In the genomic region with DNA sequence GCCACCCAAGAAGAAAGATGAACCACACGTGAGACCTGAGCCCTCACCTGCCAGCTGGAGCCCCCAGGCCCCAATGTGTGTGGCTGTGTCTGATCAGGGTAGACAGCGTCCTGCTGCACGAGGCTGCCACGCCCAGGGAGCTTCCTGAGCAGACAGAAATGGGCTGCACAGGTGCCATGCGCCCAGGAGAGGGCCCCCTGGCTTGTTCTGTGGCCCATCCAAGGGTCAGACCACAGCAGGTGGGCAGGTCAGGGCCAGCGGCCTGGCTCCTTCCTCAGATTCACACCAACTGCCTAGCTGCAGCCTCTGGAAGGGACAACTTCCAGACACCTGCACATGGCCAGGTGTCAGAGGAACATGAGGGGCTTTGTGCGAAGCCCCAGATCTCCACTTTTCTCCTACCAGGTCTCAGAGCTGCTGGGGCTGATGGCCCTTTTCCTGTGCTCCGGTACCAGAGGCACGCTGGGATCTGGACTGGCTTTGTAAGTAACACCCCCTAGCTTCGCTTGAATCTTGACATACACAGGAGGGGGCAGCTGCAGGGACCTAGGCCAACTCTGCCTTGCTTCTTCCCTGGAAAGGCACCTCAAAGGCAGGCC, we compare ENCODE assay signal across 13 cellular contexts. TPM values are rescaled to one million over a fixed set of nuclear protein-coding genes. Genes with fewer than 3 reads are reported as not detected.
A peak's percentile ranks its signal among the peaks of the same experiment; 100 is the strongest.
DNase-seq lines count a peak whose midpoint lies in the region; ATAC-seq, FAIRE-seq and TF ChIP-seq lines count a peak whose summit lies in the region.
"Had no signal": no experiment of that assay in that cellular context is flagged by ENCODE, and none has a peak within 500 bp of the region (broad histone marks: within the 10 kb centered on the region; RNA-seq: fewer than 3 reads in every experiment).

No MANE protein-coding gene starts in this region.

- CTCF ChIA-PET in GM12878 (lab: Yijun Ruan, JAX) = interaction anchor here (0.7 to 1.7 kb wide), 10 partner anchors 8 to 267 kb away, joined by 3 to 10 read pairs (median 4); partner anchors contain the start of gene SARDH

- H3K4me3 ChIP-seq in GM12878 = no peak overlapping the region
- H3K4me3 ChIP-seq in osteoblast (ENCODE audit: insufficient read depth, low read length) = no peak overlapping the region
- H3K4me3 ChIP-seq in foreskin fibroblast (ENCODE audit: low read depth in 1 of 2, low read length in 2 of 2) = no peak overlapping the region
- H3K4me3 ChIP-seq: SK-N-MC had no signal

- POLR2A ChIA-PET in GM12878 (lab: Charles Lee) = no interaction called here

- peak; percentile 61 for ATAC-seq in GM12878
- ATAC-seq in HG02852 (IDR thresholded peaks at IDR 0.05; ENCODE audit: unreplicated experiment) = no peak
- ATAC-seq in GM19463 (IDR thresholded peaks at IDR 0.05; ENCODE audit: unreplicated experiment) = no peak
- ATAC-seq in HG03039 (IDR thresholded peaks at IDR 0.05; ENCODE audit: unreplicated experiment) = no peak

- in situ Hi-C loops in GM12878 (cut with MboI) = no loop called here

- TF ChIP-seq RAD21 in GM12878 (IDR thresholded peaks at IDR 0.05; ENCODE audit: insufficient read depth, low read depth, low read length) = no peak

- no peak overlapping the region for H3K9ac ChIP-seq in GM12878 (ENCODE audit: control insufficient read depth, insufficient read depth, low read length)

- H3K4me2 ChIP-seq in GM12878 (ENCODE audit: control insufficient read depth, insufficient read depth) (no peak overlapping the region), osteoblast (ENCODE audit: insufficient read depth, low read length) (no peak overlapping the region)

- H3K27ac ChIP-seq in GM12878 (ENCODE audit: control insufficient read depth, insufficient read depth) = no peak overlapping the region
- no peak overlapping the region for H3K27ac ChIP-seq in osteoblast (ENCODE audit: low read depth, low read length)
- H3K27ac ChIP-seq: SK-N-MC had no signal

- intact Hi-C loops in GM12878 (cut with micrococcal nuclease; ENCODE audit: unreplicated experiment) = loop anchor here (2.0 to 10.0 kb wide), 2 partner anchors 143 to 195 kb away; no protein-coding TSS in a partner anchor

- DNase-seq in D341Med (ENCODE audit: low spot score) = peak; percentile 34
- DNase-seq in HuH-7 (ENCODE audit: low spot score) = peak; percentile 75
- DNase-seq in GM12878 (ENCODE audit: low read depth, low spot score) = no peak
- peak; percentile 58 for DNase-seq in osteoblast (ENCODE audit: insufficient read length, low spot score, missing footprints)
- no peak for DNase-seq in foreskin fibroblast
- DNase-seq: activated CD4-positive, alpha-beta T cell treated with anti-CD3 and anti-CD28 coated beads for 4 hours; GOT3; NCI-H1048 had no signal

- TF ChIP-seq POLR2A in GM12878 (IDR thresholded peaks at IDR 0.05; ENCODE audit: low read depth, low read length) = no peak

- no TSS peak for BruUV-seq in GM12878 (replicated peaks; lab: Mats Ljungman, UMichigan)

- no peaks in the 10 kb centered on the region for H4K20me1 ChIP-seq in GM12878 (ENCODE audit: control insufficient read depth, insufficient read depth)
- no peaks in the 10 kb centered on the region for H4K20me1 ChIP-seq in osteoblast (ENCODE audit: insufficient read depth, low read length)

- 15% methylated on average over 10 of the region's 10 CpGs for WGBS in GM12878 (ENCODE audit: insufficient coverage, insufficient replicate concordance, low lambda C conversion rate, missing lambda C conversion rate)

- H2AFZ ChIP-seq in GM12878 (ENCODE audit: control insufficient read depth, low read depth, low read length) (no peak overlapping the region), osteoblast (ENCODE audit: low read length) (no peak overlapping the region)

- H3K4me1 ChIP-seq in GM12878 (ENCODE audit: control insufficient read depth, insufficient read depth, low read length) = no peaks in the 10 kb centered on the region
- no peaks in the 10 kb centered on the region for H3K4me1 ChIP-seq in osteoblast (ENCODE audit: insufficient read depth, low read length)

- no peak for TF ChIP-seq EP300 in GM12878 (IDR thresholded peaks at IDR 0.05; ENCODE audit: borderline replicate concordance in 1 of 2, control insufficient read depth in 1 of 2, low read depth in 2 of 2, low read length in 2 of 2)

- TF ChIP-seq CTCF in GM12878 (IDR thresholded peaks at IDR 0.05 in 2 of 3, conservative IDR thresholded peaks at IDR 0.05 in 1 of 3; ENCODE audit: control insufficient read depth in 2 of 3, extremely low read depth in 1 of 3, insufficient read depth in 1 of 3, low read depth in 3 of 3, low read length in 3 of 3) (peak; percentile 3 to 10 (median 7); a peak in 1 of 6 replicates), osteoblast (IDR thresholded peaks at IDR 0.05; ENCODE audit: extremely low read depth, low read depth, low read length) (no peak), foreskin fibroblast (IDR thresholded peaks at IDR 0.05; ENCODE audit: low read depth, low read length) (no peak)

- SMC1A ChIA-PET in GM12878 (lab: Charles Lee; ENCODE audit: uncharacterized antibody, unreplicated experiment) = no interaction called here

- RAD21 ChIA-PET in GM12878 (lab: Charles Lee; ENCODE audit: unreplicated experiment) = interaction anchor here (1.6 to 2.2 kb wide), 2 partner anchors 194 to 266 kb away, joined by 5 to 9 read pairs; partner anchors contain the start of gene ADAMTSL2

- FAIRE-seq in GM12878 (lab: Jason Lieb, UNC) = no peak
- FAIRE-seq: D721Med had no signal

- no peaks in the 10 kb centered on the region for H3K79me2 ChIP-seq in GM12878 (ENCODE audit: control insufficient read depth, insufficient read depth, low read length)
- no peaks in the 10 kb centered on the region for H3K79me2 ChIP-seq in osteoblast (ENCODE audit: insufficient read depth, low read length)

- no peaks in the 10 kb centered on the region for H3K36me3 ChIP-seq in GM12878 (ENCODE audit: control insufficient read depth in 2 of 2, insufficient read depth in 2 of 2, low read length in 1 of 2)
- no peaks in the 10 kb centered on the region for H3K36me3 ChIP-seq in osteoblast (ENCODE audit: insufficient read depth, low read length)

- H3K9me3 ChIP-seq in GM12878 (replicated peaks; ENCODE audit: control insufficient read depth, insufficient read depth, low read length) (no peaks in the 10 kb centered on the region), osteoblast (ENCODE audit: low read depth, low read length) (no peaks in the 10 kb centered on the region)

- H3K27me3 ChIP-seq in GM12878 (replicated peaks in 1 of 2; ENCODE audit: control insufficient read depth in 2 of 2, insufficient read depth in 2 of 2, low read length in 1 of 2) (no peaks in the 10 kb centered on the region; a peak in 2 of 4 replicates), osteoblast (ENCODE audit: insufficient read depth, low read length) (peaks cover 5% of the 10 kb centered on the region)

TF ChIP-seq in GM12878, 131 proteins besides CTCF, POLR2A, EP300 and RAD21:
- TF ChIP-seq HDAC2 (IDR thresholded peaks at IDR 0.05) (no peak), NBN (IDR thresholded peaks at IDR 0.05) (no peak), IRF3 (IDR thresholded peaks at IDR 0.05) (no peak), CHD2 (IDR thresholded peaks at IDR 0.05; ENCODE audit: borderline replicate concordance, low read depth, low read length) (no peak)
- TF ChIP-seq, protein P1, sequence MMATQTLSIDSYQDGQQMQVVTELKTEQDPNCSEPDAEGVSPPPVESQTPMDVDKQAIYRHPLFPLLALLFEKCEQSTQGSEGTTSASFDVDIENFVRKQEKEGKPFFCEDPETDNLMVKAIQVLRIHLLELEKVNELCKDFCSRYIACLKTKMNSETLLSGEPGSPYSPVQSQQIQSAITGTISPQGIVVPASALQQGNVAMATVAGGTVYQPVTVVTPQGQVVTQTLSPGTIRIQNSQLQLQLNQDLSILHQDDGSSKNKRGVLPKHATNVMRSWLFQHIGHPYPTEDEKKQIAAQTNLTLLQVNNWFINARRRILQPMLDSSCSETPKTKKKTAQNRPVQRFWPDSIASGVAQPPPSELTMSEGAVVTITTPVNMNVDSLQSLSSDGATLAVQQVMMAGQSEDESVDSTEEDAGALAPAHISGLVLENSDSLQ (IDR thresholded peaks at IDR 0.05) = no peak

RNA-seq across cellular contexts. Expression of gene SARDH, which starts 10.8 kb away (rescaled TPM):
- 3.9 TPM in 2 replicates for total RNA-seq in GM12878 (2013; cell fraction: nucleolus; rRNA removed)
- 0.06 TPM in 1 of 2 replicates, not detected in the other for total RNA-seq in GM12878 (2014; rRNA removed)
- total RNA-seq in GM12878 (2014; rRNA removed; fragmentation: Illumina TruSeq; extraction: Trizol) = not detected in 2 replicates
- 0.15 and 0.16 TPM in 2 replicates for total RNA-seq in GM12878 (2021)
- not detected for polyA plus RNA-seq in GM12878 (2011; ENCODE audit: low read depth)
- polyA plus RNA-seq in GM12878 (2011; rRNA removed) = 0.07 and 0.14 TPM in 2 replicates
- polyA plus RNA-seq in GM12878 (2011; cell fraction: cytosol; rRNA removed) = 0.23 and 0.30 TPM in 2 replicates
- polyA plus RNA-seq in GM12878 (2011; cell fraction: nucleus; rRNA removed) = 1.0 and 1.4 TPM in 2 replicates
- polyA plus RNA-seq in GM12878 (2012) = 0.07 and 0.20 TPM in 2 replicates
- 0.03 TPM in 1 of 2 replicates, not detected in the other for polyA plus RNA-seq in GM12878 (2014; fragmentation: Illumina TruSeq; extraction: Trizol)
- polyA plus RNA-seq in GM12878 (2014; fragmentation: Nextera tagmentation; extraction: Ambion mirVana) = not detected
- 0.03 TPM in 1 of 2 replicates, not detected in the other for polyA plus RNA-seq in GM12878 (2014; rRNA removed)
- polyA plus RNA-seq in GM12878 (2016; fragmentation: Nextera tagmentation; extraction: Ambion mirVana) = not detected
- polyA minus RNA-seq in GM12878 (2011; rRNA and poly(A)+ RNA removed) = 0.31 TPM in 1 of 2 replicates, not detected in the other
- polyA minus RNA-seq in GM12878 (2011; cell fraction: cytosol; rRNA and poly(A)+ RNA removed) = not detected in 2 replicates
- 0.38 and 0.60 TPM in 2 replicates for polyA minus RNA-seq in GM12878 (2011; cell fraction: nucleus; rRNA and poly(A)+ RNA removed)
- total RNA-seq in osteoblast = 5.4 and 10.9 TPM in 2 replicates

Comparison
In these comparisons a context has a peak if more than half of its experiments do, and no peak if none do; other contexts are left out.
1. DNase-seq: peak in D341Med (single experiment), HuH-7 (single experiment) and osteoblast (single experiment); none in GM12878 (single experiment) and foreskin fibroblast (0 of 2).
2. CTCF ChIP-seq: peak in GM12878 (3 of 3); none in osteoblast (single experiment) and foreskin fibroblast (single experiment).